8 cellular contexts compared by ENCODE assay signal in the genomic region with DNA sequence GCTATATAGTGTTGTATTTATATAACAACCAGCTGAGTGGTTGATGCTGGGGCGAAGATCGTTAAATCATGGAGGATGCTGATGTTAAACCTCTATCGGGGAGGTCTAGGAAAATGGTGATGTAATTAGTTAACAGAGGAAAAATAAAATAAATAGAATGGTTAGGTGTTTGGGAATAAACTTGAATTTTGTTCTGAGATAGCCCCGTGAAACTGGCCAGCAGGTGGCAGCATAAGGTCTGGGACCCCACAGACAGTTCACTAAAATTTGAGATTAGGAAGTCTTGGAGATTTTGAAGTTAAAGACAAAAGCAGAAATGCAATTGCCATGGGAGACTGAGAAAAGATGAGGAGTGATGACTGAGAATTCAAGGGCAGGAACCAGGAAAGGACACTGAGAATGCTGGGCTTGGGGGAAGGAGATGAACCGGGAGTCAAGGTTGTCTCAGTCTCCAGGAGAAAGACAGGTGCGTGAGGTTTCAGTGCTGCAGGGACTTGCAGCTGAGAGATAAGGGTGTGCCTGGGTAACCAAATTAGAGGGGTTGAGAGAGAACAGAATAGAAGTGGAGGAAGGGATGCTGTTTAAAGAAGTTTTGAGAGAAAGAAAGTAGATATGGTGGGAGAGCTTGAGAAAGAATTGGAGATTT.
DNase-seq lines count a peak whose midpoint lies in the region; ATAC-seq and TF ChIP-seq lines count a peak whose summit lies in the region.
"Not testable (repeated sequence)": the region's sequence is repeated elsewhere in the genome, so short reads cannot be mapped to it uniquely, and the experiment has no call there.

No MANE protein-coding gene starts in this region.

- H3K36me3 ChIP-seq in neural progenitor cell; testis (ENCODE audit: low read depth, missing control alignments): not testable (repeated sequence)

- H3K27ac Mint-ChIP-seq in neural progenitor cell = not testable (repeated sequence)

- not testable (repeated sequence) for H3K79me2 ChIP-seq in neural progenitor cell (ENCODE audit: low read depth)

- not testable (repeated sequence) for H3K4me1 ChIP-seq in neural progenitor cell, testis

- TF ChIP-seq POLR2A in testis (IDR thresholded peaks at IDR 0.05) = not testable (repeated sequence)

- TF ChIP-seq CTCF in HFF-Myc (IDR thresholded peaks at IDR 0.05; ENCODE audit: low read depth, low read length, missing control alignments) = peak; percentile 65
- TF ChIP-seq CTCF in WI38 (IDR thresholded peaks at IDR 0.05; ENCODE audit: low read depth, low read length) = peak; percentile 34; the same call in 1 of the 2 replicates
- peak; percentile 69 for TF ChIP-seq CTCF in neural progenitor cell (IDR thresholded peaks at IDR 0.05)
- peak in 1 of 3 experiments; percentile 61 for TF ChIP-seq CTCF in testis (IDR thresholded peaks at IDR 0.05)

- not testable (repeated sequence) for H3K36me3 Mint-ChIP-seq in neural progenitor cell

- not testable (repeated sequence) for H3F3A ChIP-seq in neural progenitor cell (ENCODE audit: low read depth)

- H3K9me3 Mint-ChIP-seq in neural progenitor cell = not testable (repeated sequence)

- not testable (repeated sequence) for H4K20me1 ChIP-seq in neural progenitor cell (ENCODE audit: low read depth)

- not testable (repeated sequence) for H2AFZ ChIP-seq in neural progenitor cell (replicated peaks)

- not testable (repeated sequence) for H3K27me3 Mint-ChIP-seq in neural progenitor cell (ENCODE audit: insufficient read depth, low read depth)

- H3K4me1 Mint-ChIP-seq in neural progenitor cell = not testable (repeated sequence)

- peaks cover 17% of the 10 kb centered on the region for H3K27me3 ChIP-seq in neural progenitor cell
- not testable (repeated sequence) for H3K27me3 ChIP-seq in testis

- not testable (repeated sequence) for H3K9me3 ChIP-seq in neural progenitor cell (ENCODE audit: low read depth); testis

- intact Hi-C loops in Right ventricle myocardium inferior (cut with DNase I); testis (cut with DNase I; ENCODE audit: low total_unique reads): not testable (repeated sequence)

- not testable (repeated sequence) for H3K4me3 ChIP-seq in HFF-Myc (replicated peaks; ENCODE audit: low read depth, low read length); WI38 (ENCODE audit: low read depth, low read length); neural progenitor cell; testis

- 16 to 24% methylated on average over 5 to 6 of the region's 6 CpGs for WGBS in testis, 2 donors

- DNase-seq in DMS53 treated with DMSO at 0.1 percent for 48 hours (lab: John Stamatoyannopoulos, UW; ENCODE audit: unreplicated experiment) (peak; percentile 25), NCI-H2227 (lab: John Stamatoyannopoulos, UW; ENCODE audit: unreplicated experiment) (peak; percentile 8), astrocyte of the hippocampus (ENCODE audit: low read depth, low spot score) (peak; percentile 34), Right ventricle myocardium inferior (ENCODE audit: missing footprints) (peak; percentile 54), neural progenitor cell (ENCODE audit: low spot score) (peak; percentile 20), testis (peak; percentile 58)
- not testable (repeated sequence) for DNase-seq in HFF-Myc (ENCODE audit: extremely low read depth, low read depth)

- not testable (repeated sequence) for H3K9ac ChIP-seq in neural progenitor cell

- H3K4me2 ChIP-seq in neural progenitor cell = not testable (repeated sequence)

- ATAC-seq in Right ventricle myocardium inferior = not testable (repeated sequence)

- not testable (repeated sequence) for H3K27ac ChIP-seq in neural progenitor cell, testis

- not testable (repeated sequence) for H3K4me3 Mint-ChIP-seq in neural progenitor cell
